25 cellular contexts compared by ENCODE assay signal in genomic region chr1:47927165-47927564, GRCh38.
DNase-seq lines count a peak whose midpoint lies in the region; ATAC-seq and TF ChIP-seq lines count a peak whose summit lies in the region.
"Had no signal": no experiment of that assay in that cellular context is flagged by ENCODE, and none has a peak within 500 bp of the region (broad histone marks: within the 10 kb centered on the region; RNA-seq: fewer than 3 reads in every experiment).

No MANE protein-coding gene starts in this region.

- peak; percentile 50 for DNase-seq in HT-29 (ENCODE audit: low spot score)
- peak; percentile 15 for DNase-seq in RPMI7951 (ENCODE audit: low read depth)
- peak in 1 of 2 donors; percentile 19 for DNase-seq in left colon
- no peak for DNase-seq in HuH-7.5 (ENCODE audit: low spot score)
- DNase-seq in HK-2 (ENCODE audit: unreplicated experiment), result no peak
- DNase-seq: activated CD4-positive, alpha-beta T cell treated with anti-CD3 and anti-CD28 coated beads, Interleukin-2, amount 10 ng/mL, durations not matched to agents 24 days and 14 days; activated effector memory CD4-positive, alpha-beta T cell treated with Interleukin-2 at 50 U/mL for 16 hours; activated T-cell treated with anti-CD3 and anti-CD28 coated beads, Interleukin-2, amount 50 U/mL, for 1 hour; amygdala; CD4-positive, CD25-positive, alpha-beta regulatory T cell; HCEC 1CT; left ventricle myocardium inferior; NCI-H1105; NCI-H2029; NCI-H524; stimulated activated CD4-positive, alpha-beta T cell treated with anti-CD3 and anti-CD28 coated beads, Interleukin-4, amount 100 ng/mL, for 24 hours; T-cell; transverse colon had no signal

- ATAC-seq in left colon (peak; percentile 63), HG02763 (IDR thresholded peaks at IDR 0.05; ENCODE audit: unreplicated experiment) (no peak), GM18505 (IDR thresholded peaks at IDR 0.05; ENCODE audit: unreplicated experiment) (no peak)
- ATAC-seq: A549; activated naive CD4-positive, alpha-beta T cell treated with anti-CD3 and anti-CD28 coated beads, Interleukin-2, amount 50 U/mL, for 72 hours; T-cell had no signal

- peak overlapping the region; percentile 10; the same call in 1 of the 2 replicates for H3K27ac ChIP-seq in C4-2B
- H3K27ac ChIP-seq: A549, left ventricle myocardium inferior, neutrophil, SJSA1, transverse colon had no signal

- intact Hi-C loops in left colon (cut with DNase I, micrococcal nuclease), result no loop called here

- TF ChIP-seq POLR2A in GM18505 (IDR thresholded peaks at IDR 0.05; ENCODE audit: borderline replicate concordance, extremely low read depth, insufficient read depth, insufficient read length), result no peak

- no peak for TF ChIP-seq CTCF in C4-2B (conservative IDR thresholded peaks at IDR 0.05)

Comparison
In these comparisons a context has a peak if more than half of its experiments do, and no peak if none do; other contexts are left out.
1. DNase-seq: peak in HT-29 (single experiment) and RPMI7951 (single experiment); none in HuH-7.5 (single experiment) and HK-2 (single experiment).